Comparison of ENCODE assay signal across 13 cellular contexts in genomic region chr1:231160851-231161710, GRCh38. TPM values are rescaled to one million over a fixed set of nuclear protein-coding genes. Genes with fewer than 3 reads are reported as not detected.
DNase-seq lines count a peak whose midpoint lies in the region; ATAC-seq and TF ChIP-seq lines count a peak whose summit lies in the region.
"Had no signal": no experiment of that assay in that cellular context is flagged by ENCODE, and none has a peak within 500 bp of the region (broad histone marks: within the 10 kb centered on the region; RNA-seq: fewer than 3 reads in every experiment).

No MANE protein-coding gene starts in this region.

- no peak for ATAC-seq in psoas muscle

- peaks cover 47% of the 10 kb centered on the region for H3K27me3 ChIP-seq in iPS DF 6.9 (ENCODE audit: control insufficient read depth, insufficient read depth, low read length)
- peaks cover 7 to 63% (median 13%) of the 10 kb centered on the region in 3 donors for H3K27me3 ChIP-seq in psoas muscle (ENCODE audit: insufficient read depth in 3 of 3, low read length in 2 of 3)

- H3K4me3 ChIP-seq in iPS DF 6.9 (ENCODE audit: low read length): peak overlapping the region; percentile 11; the same call in 1 of the 2 replicates
- peak overlapping the region; percentile 60 for H3K4me3 ChIP-seq in psoas muscle

- WGBS in iPS DF 6.9 (ENCODE audit: insufficient coverage, insufficient read length): no CpG with 5 or more reads among the region's 55 CpGs
- WGBS in psoas muscle, 3 donors: 6 to 9% (median 9%) methylated on average over 55 of the region's 55 CpGs

- H3K9me3 ChIP-seq in iPS DF 6.9 (ENCODE audit: control insufficient read depth, insufficient read depth, low read length) (no peaks in the 10 kb centered on the region), psoas muscle (no peaks in the 10 kb centered on the region)
- H3K9me3 ChIP-seq: colonic mucosa, upper lobe of left lung had no signal

- no peaks in the 10 kb centered on the region for H3K36me3 ChIP-seq in iPS DF 6.9 (ENCODE audit: control insufficient read depth, insufficient read depth, low read length)
- no peaks in the 10 kb centered on the region for H3K36me3 ChIP-seq in psoas muscle (ENCODE audit: insufficient read depth in 1 of 2, low read depth in 1 of 2)
- H3K36me3 ChIP-seq: colonic mucosa, upper lobe of left lung had no signal

- TF ChIP-seq CTCF in psoas muscle (IDR thresholded peaks at IDR 0.05): no peak

- H3K27ac ChIP-seq in iPS DF 6.9 (ENCODE audit: low read length) (no peak overlapping the region), psoas muscle (no peak overlapping the region)
- H3K27ac ChIP-seq: colonic mucosa, upper lobe of left lung had no signal

- peak; percentile 67 for DNase-seq in DMS53 (lab: John Stamatoyannopoulos, UW)
- DNase-seq in DMS53 treated with DMSO at 0.1 percent for 48 hours (lab: John Stamatoyannopoulos, UW; ENCODE audit: unreplicated experiment): no peak
- DNase-seq in NCI-H2227 (lab: John Stamatoyannopoulos, UW; ENCODE audit: unreplicated experiment): peak; percentile 75
- DNase-seq in iPS DF 6.9 (ENCODE audit: low read depth, low spot score): no peak
- no peak for DNase-seq in psoas muscle
- DNase-seq in activated effector memory CD4-positive, alpha-beta T cell treated with Interleukin-2 at 50 U/mL for 16 hours: no peak
- DNase-seq in cerebellar nuclear complex (lab: John Stamatoyannopoulos, UW): no peak
- DNase-seq in NCI-H82 (lab: John Stamatoyannopoulos, UW): no peak
- DNase-seq: colonic mucosa, SIG-M5 had no signal

- intact Hi-C loops in psoas muscle (cut with DNase I): no loop called here

- H3K4me1 ChIP-seq in iPS DF 6.9 (ENCODE audit: control insufficient read depth, insufficient read depth, low read length) (no peaks in the 10 kb centered on the region; the same call in 1 of the 2 replicates), psoas muscle (peaks cover 7% of the 10 kb centered on the region)

RNA-seq across cellular contexts. Expression of gene TRIM67, which starts 0.8 kb away (rescaled TPM):
- under 1 TPM in 1 of 4 donors, not detected in 3; 0.06 TPM for total RNA-seq in psoas muscle
- not detected for polyA plus RNA-seq in psoas muscle
- total RNA-seq: activated CD8-positive, alpha-beta memory T cell treated with anti-CD3 and anti-CD28 coated beads for 36 hours had no signal
- polyA plus RNA-seq: keratinocyte had no signal

Comparison
In these comparisons a context has a peak if more than half of its experiments do, and no peak if none do; other contexts are left out.
1. DNase-seq: peak in DMS53 (single experiment) and NCI-H2227 (single experiment); none in DMS53 treated with DMSO at 0.1 percent for 48 hours (single experiment), iPS DF 6.9 (single experiment), psoas muscle (0 of 2), activated effector memory CD4-positive, alpha-beta T cell treated with Interleukin-2 at 50 U/mL for 16 hours (single experiment), cerebellar nuclear complex (0 of 2) and NCI-H82 (single experiment).